ENCODE assay signal across 8 cellular contexts in genomic region chr5:77774981-77775772, GRCh38. TPM values are rescaled to one million over a fixed set of nuclear protein-coding genes. Genes with fewer than 3 reads are reported as not detected.
DNase-seq lines count a peak whose midpoint lies in the region; ATAC-seq, FAIRE-seq and TF ChIP-seq lines count a peak whose summit lies in the region.

No MANE protein-coding gene starts in this region.

- no peak for DNase-seq in activated naive CD4-positive, alpha-beta T cell treated with anti-CD3 and anti-CD28 coated beads, Interleukin-2, amount 10 ng/mL, durations not matched to agents 7 days and 5 days
- DNase-seq in activated naive CD4-positive, alpha-beta T cell treated with anti-CD3 and anti-CD28 coated beads, Interleukin-2, amount 50 U/mL, for 16 hours = no peak
- no peak for DNase-seq in activated CD4-positive, alpha-beta memory T cell treated with anti-CD3 and anti-CD28 coated beads for 36 hours
- no peak for DNase-seq in glutamatergic neuron
- no peak for DNase-seq in frontal cortex (ENCODE audit: low spot score in 2 of 2)
- no peak for DNase-seq in SKM-1 treated with dmso at 0.1 percent for 144 hours (lab: John Stamatoyannopoulos, UW; ENCODE audit: unreplicated experiment)

- CTCF ChIA-PET in activated naive CD4-positive, alpha-beta T cell treated with anti-CD3 and anti-CD28 coated beads, Interleukin-2, amount 10 ng/mL, durations not matched to agents 7 days and 5 days (lab: Charles Lee) = no interaction called here
- CTCF ChIA-PET in activated CD4-positive, alpha-beta memory T cell treated with anti-CD3 and anti-CD28 coated beads for 36 hours (lab: Charles Lee) = interaction anchor here (0.8 to 1.3 kb wide), 3 partner anchors 9 to 129 kb away, joined by 3 to 4 read pairs (median 3); no protein-coding TSS in a partner anchor

- H3K27me3 Mint-ChIP-seq in activated naive CD4-positive, alpha-beta T cell treated with anti-CD3 and anti-CD28 coated beads, Interleukin-2, amount 10 ng/mL, durations not matched to agents 7 days and 5 days = peaks cover under 1% of the 10 kb centered on the region
- H3K27me3 Mint-ChIP-seq in activated CD4-positive, alpha-beta memory T cell treated with anti-CD3 and anti-CD28 coated beads for 36 hours = no peaks in the 10 kb centered on the region
- H3K27me3 Mint-ChIP-seq in glutamatergic neuron (ENCODE audit: unreplicated experiment) = peaks cover 3% of the 10 kb centered on the region

- peaks cover 21 to 36% (median 23%) of the 10 kb centered on the region in 3 donors for H3K4me1 ChIP-seq in skeletal muscle tissue (ENCODE audit: control insufficient read depth in 3 of 3, insufficient read depth in 3 of 3, low read length in 3 of 3)

- H3K4me3 ChIP-seq in skeletal muscle tissue (ENCODE audit: low read length in 3 of 3) = peak overlapping the region; percentile 79 to 91 (median 85)

- no peaks in the 10 kb centered on the region for H3K9me3 ChIP-seq in skeletal muscle tissue (ENCODE audit: control insufficient read depth in 3 of 3, low read length in 3 of 3)

- H3K36me3 ChIP-seq in skeletal muscle tissue (ENCODE audit: control insufficient read depth in 3 of 3, insufficient read depth in 3 of 3, low read length in 3 of 3) = no peaks in the 10 kb centered on the region

- peak; percentile 11 for ATAC-seq in HG03108 (IDR thresholded peaks at IDR 0.05; ENCODE audit: unreplicated experiment)

- H3K36me3 Mint-ChIP-seq in activated naive CD4-positive, alpha-beta T cell treated with anti-CD3 and anti-CD28 coated beads, Interleukin-2, amount 10 ng/mL, durations not matched to agents 7 days and 5 days = peaks cover 22% of the 10 kb centered on the region
- H3K36me3 Mint-ChIP-seq in activated CD4-positive, alpha-beta memory T cell treated with anti-CD3 and anti-CD28 coated beads for 36 hours = peaks cover 14% of the 10 kb centered on the region
- no peaks in the 10 kb centered on the region for H3K36me3 Mint-ChIP-seq in glutamatergic neuron (ENCODE audit: unreplicated experiment)

- intact Hi-C loops in activated CD4-positive, alpha-beta memory T cell treated with anti-CD3 and anti-CD28 coated beads for 36 hours (cut with micrococcal nuclease) = loop anchor here (2.0 to 5.0 kb wide), 4 partner anchors 128 to 1207 kb away; partner anchors contain the start of genes AP3B1 and SCAMP1

- POLR2A ChIA-PET in activated CD4-positive, alpha-beta memory T cell treated with anti-CD3 and anti-CD28 coated beads for 36 hours (lab: Charles Lee) = interaction anchor here (1.2 kb wide), 1 partner anchor 113 kb away, joined by 3 read pairs; no protein-coding TSS in a partner anchor

- H3K9ac ChIP-seq in skeletal muscle tissue (ENCODE audit: low read depth in 1 of 3, low read length in 3 of 3) = peak overlapping the region; percentile 92 to 94 (median 93)

- TF ChIP-seq CTCF in glutamatergic neuron (IDR thresholded peaks at IDR 0.05; ENCODE audit: partially characterized antibody, unreplicated experiment) = no peak

- no peak for FAIRE-seq in frontal cortex (lab: Jason Lieb, UNC)

- H3K9me3 Mint-ChIP-seq in activated naive CD4-positive, alpha-beta T cell treated with anti-CD3 and anti-CD28 coated beads, Interleukin-2, amount 10 ng/mL, durations not matched to agents 7 days and 5 days = no peaks in the 10 kb centered on the region
- H3K9me3 Mint-ChIP-seq in activated CD4-positive, alpha-beta memory T cell treated with anti-CD3 and anti-CD28 coated beads for 36 hours = no peaks in the 10 kb centered on the region
- peaks cover 6% of the 10 kb centered on the region for H3K9me3 Mint-ChIP-seq in glutamatergic neuron (ENCODE audit: unreplicated experiment)

- peak overlapping the region; percentile 98 for H3K27ac Mint-ChIP-seq in activated naive CD4-positive, alpha-beta T cell treated with anti-CD3 and anti-CD28 coated beads, Interleukin-2, amount 10 ng/mL, durations not matched to agents 7 days and 5 days
- H3K27ac Mint-ChIP-seq in activated CD4-positive, alpha-beta memory T cell treated with anti-CD3 and anti-CD28 coated beads for 36 hours = peak overlapping the region; percentile 95
- H3K27ac Mint-ChIP-seq in glutamatergic neuron (ENCODE audit: unreplicated experiment) = peak overlapping the region; percentile 90

- no peaks in the 10 kb centered on the region for H3K27me3 ChIP-seq in skeletal muscle tissue (ENCODE audit: control insufficient read depth in 3 of 3, insufficient read depth in 3 of 3, low read length in 3 of 3)

- H3K27ac ChIP-seq in skeletal muscle tissue (ENCODE audit: low read depth, low read length) = peak overlapping the region; percentile 98

- peaks cover 50% of the 10 kb centered on the region for H3K4me1 Mint-ChIP-seq in activated naive CD4-positive, alpha-beta T cell treated with anti-CD3 and anti-CD28 coated beads, Interleukin-2, amount 10 ng/mL, durations not matched to agents 7 days and 5 days
- peaks cover 50% of the 10 kb centered on the region for H3K4me1 Mint-ChIP-seq in activated CD4-positive, alpha-beta memory T cell treated with anti-CD3 and anti-CD28 coated beads for 36 hours (ENCODE audit: low read depth)
- peaks cover 15% of the 10 kb centered on the region for H3K4me1 Mint-ChIP-seq in glutamatergic neuron (ENCODE audit: low read depth, unreplicated experiment)

- peak overlapping the region; percentile 90 for H3K4me3 Mint-ChIP-seq in activated naive CD4-positive, alpha-beta T cell treated with anti-CD3 and anti-CD28 coated beads, Interleukin-2, amount 10 ng/mL, durations not matched to agents 7 days and 5 days
- H3K4me3 Mint-ChIP-seq in activated CD4-positive, alpha-beta memory T cell treated with anti-CD3 and anti-CD28 coated beads for 36 hours = peak overlapping the region; percentile 89
- H3K4me3 Mint-ChIP-seq in glutamatergic neuron (ENCODE audit: unreplicated experiment) = peak overlapping the region; percentile 89

RNA-seq across cellular contexts. Expression of gene TBCA, which starts 1.0 kb away (rescaled TPM):
- 100 to 1,000 TPM; 206 to 220 TPM for total RNA-seq in activated CD4-positive, alpha-beta memory T cell treated with anti-CD3 and anti-CD28 coated beads for 36 hours
- total RNA-seq in glutamatergic neuron (ENCODE audit: unreplicated experiment) (208 TPM), skeletal muscle tissue (106 TPM), frontal cortex (106 TPM)
